Comparison of ENCODE assay signal across 9 cellular contexts in genomic region chr15:74127954-74128784, GRCh38. TPM values are rescaled to one million over a fixed set of nuclear protein-coding genes. Genes with fewer than 3 reads are reported as not detected.
DNase-seq lines count a peak whose midpoint lies in the region; ATAC-seq lines count a peak whose summit lies in the region.
"Had no signal": no experiment of that assay in that cellular context is flagged by ENCODE, and none has a peak within 500 bp of the region (broad histone marks: within the 10 kb centered on the region; RNA-seq: fewer than 3 reads in every experiment).

No MANE protein-coding gene starts in this region.

- H3K9me3 ChIP-seq in iPS-18c (ENCODE audit: control insufficient read depth, insufficient read depth, low read length) (peaks cover 4% of the 10 kb centered on the region), stomach smooth muscle (ENCODE audit: control insufficient read depth in 2 of 2, low read length in 2 of 2) (no peaks in the 10 kb centered on the region)

- no peak overlapping the region for H3K27ac ChIP-seq in stomach smooth muscle (ENCODE audit: low read length)
- H3K27ac ChIP-seq: 22Rv1 had no signal

- ATAC-seq in activated T-helper 17 cell treated with anti-CD3 and anti-CD28 coated beads, Interleukin-2, amount 50 U/mL, for 72 hours (replicated peaks): peak; percentile 23
- ATAC-seq in GM18873 (IDR thresholded peaks at IDR 0.05; ENCODE audit: low FRiP score, unreplicated experiment) (no peak), HG03571 (IDR thresholded peaks at IDR 0.05; ENCODE audit: unreplicated experiment) (no peak)

- DNase-seq in NCI-H1417 (lab: John Stamatoyannopoulos, UW) (peak in 2 of 3 experiments; percentile 44 to 94), NCI-H1417 treated with DMSO at 0.1 percent for 48 hours (lab: John Stamatoyannopoulos, UW) (no peak)
- DNase-seq in activated CD4-positive, CD25-positive, alpha-beta regulatory T cell (lab: John Stamatoyannopoulos, UW): no peak

- peak overlapping the region; percentile 13 to 30 for H3K9ac ChIP-seq in stomach smooth muscle (ENCODE audit: low read length in 2 of 2)

- no peaks in the 10 kb centered on the region for H3K36me3 ChIP-seq in stomach smooth muscle (ENCODE audit: control insufficient read depth in 2 of 2, insufficient read depth in 2 of 2, low read length in 2 of 2)

- no peaks in the 10 kb centered on the region for H3K9me3 Mint-ChIP-seq in activated T-helper 17 cell treated with anti-CD3 and anti-CD28 coated beads, Interleukin-2, amount 50 U/mL, for 72 hours

- peaks cover 9% of the 10 kb centered on the region for H3K4me1 Mint-ChIP-seq in activated T-helper 17 cell treated with anti-CD3 and anti-CD28 coated beads, Interleukin-2, amount 50 U/mL, for 72 hours

- H3K4me3 ChIP-seq in iPS-18c (ENCODE audit: insufficient read depth, low read depth, low read length) (peak overlapping the region; percentile 55), stomach smooth muscle (ENCODE audit: low read length in 2 of 2) (peak overlapping the region; percentile 23 to 70)

- H3K36me3 Mint-ChIP-seq in activated T-helper 17 cell treated with anti-CD3 and anti-CD28 coated beads, Interleukin-2, amount 50 U/mL, for 72 hours (ENCODE audit: low read depth): no peaks in the 10 kb centered on the region

- no peak overlapping the region for H3K4me3 Mint-ChIP-seq in activated T-helper 17 cell treated with anti-CD3 and anti-CD28 coated beads, Interleukin-2, amount 50 U/mL, for 72 hours

- peaks cover 60 to 63% of the 10 kb centered on the region in 2 donors for H3K27me3 ChIP-seq in stomach smooth muscle (ENCODE audit: control insufficient read depth in 1 of 2, insufficient read depth in 2 of 2, low read length in 2 of 2)

- peaks cover 37% of the 10 kb centered on the region for H3K4me1 ChIP-seq in stomach smooth muscle (ENCODE audit: control insufficient read depth, insufficient read depth, low read length)

- no peak overlapping the region for H3K27ac Mint-ChIP-seq in activated T-helper 17 cell treated with anti-CD3 and anti-CD28 coated beads, Interleukin-2, amount 50 U/mL, for 72 hours

- H3K27me3 Mint-ChIP-seq in activated T-helper 17 cell treated with anti-CD3 and anti-CD28 coated beads, Interleukin-2, amount 50 U/mL, for 72 hours: peaks cover 61% of the 10 kb centered on the region

RNA-seq across cellular contexts. Expression of gene ISLR2, which starts 2.2 kb away (rescaled TPM):
- not detected for total RNA-seq in activated T-helper 17 cell treated with anti-CD3 and anti-CD28 coated beads, Interleukin-2, amount 50 U/mL, for 72 hours

RNA-seq across cellular contexts. Expression of gene ISLR, which starts 45.3 kb away (rescaled TPM):
- total RNA-seq in activated T-helper 17 cell treated with anti-CD3 and anti-CD28 coated beads, Interleukin-2, amount 50 U/mL, for 72 hours: not detected

RNA-seq across cellular contexts. Expression of gene GOLGA6A, which starts 45.8 kb away (rescaled TPM):
- total RNA-seq in activated T-helper 17 cell treated with anti-CD3 and anti-CD28 coated beads, Interleukin-2, amount 50 U/mL, for 72 hours: under 1 TPM in 1 of 2 donors, not detected in 1; 0.11 TPM

Comparison
In these comparisons a context has a peak if more than half of its experiments do, and no peak if none do; other contexts are left out.
1. DNase-seq: peak in NCI-H1417 (2 of 3); none in NCI-H1417 treated with DMSO at 0.1 percent for 48 hours (single experiment) and activated CD4-positive, CD25-positive, alpha-beta regulatory T cell (0 of 4).